13 cellular contexts compared by ENCODE assay signal in the genomic region with DNA sequence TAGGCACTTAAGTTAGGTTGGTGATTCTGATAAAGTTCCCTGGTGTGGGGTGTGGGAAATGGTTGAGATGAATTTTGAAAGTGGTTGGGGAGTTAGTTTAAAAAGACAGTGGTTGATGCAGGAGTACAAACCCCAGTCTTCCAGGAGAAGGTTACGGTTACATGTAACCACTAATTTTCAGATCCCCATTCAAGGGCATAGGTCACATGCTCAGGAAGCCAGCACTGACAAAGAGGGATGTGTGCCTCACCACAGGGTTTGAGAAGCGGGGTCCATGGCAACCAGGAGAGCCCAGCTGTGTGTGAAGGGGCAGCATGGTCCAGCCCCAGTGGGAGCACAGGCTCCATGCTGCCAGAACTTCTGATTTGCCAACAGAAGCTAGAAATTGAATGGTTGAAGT.
DNase-seq lines count a peak whose midpoint lies in the region; ATAC-seq and TF ChIP-seq lines count a peak whose summit lies in the region.
"Had no signal": no experiment of that assay in that cellular context is flagged by ENCODE, and none has a peak within 500 bp of the region (broad histone marks: within the 10 kb centered on the region; RNA-seq: fewer than 3 reads in every experiment).

No MANE protein-coding gene starts in this region.

- H3K4me1 ChIP-seq in left ventricle myocardium inferior = no peaks in the 10 kb centered on the region
- H3K4me1 ChIP-seq: upper lobe of left lung had no signal

- H3K27ac ChIP-seq in left ventricle myocardium inferior (replicated peaks) = no peak overlapping the region
- H3K27ac ChIP-seq in KOPT-K1 (ENCODE audit: low read depth, low read length, poor library complexity, severe bottlenecking) = peak overlapping the region; percentile 6
- H3K27ac ChIP-seq: upper lobe of left lung had no signal

- peaks cover 3% of the 10 kb centered on the region for H3K36me3 Mint-ChIP-seq in activated CD4-positive, alpha-beta memory T cell treated with anti-CD3 and anti-CD28 coated beads, Interleukin-2, amount 10 ng/mL, durations not matched to agents 7 days and 5 days (ENCODE audit: low read depth)
- H3K36me3 Mint-ChIP-seq in naive thymus-derived CD8-positive, alpha-beta T cell = no peaks in the 10 kb centered on the region
- H3K36me3 Mint-ChIP-seq: brain had no signal

- H3K9me3 Mint-ChIP-seq in activated CD4-positive, alpha-beta memory T cell treated with anti-CD3 and anti-CD28 coated beads, Interleukin-2, amount 10 ng/mL, durations not matched to agents 7 days and 5 days = peaks cover 7% of the 10 kb centered on the region
- no peaks in the 10 kb centered on the region for H3K9me3 Mint-ChIP-seq in naive thymus-derived CD8-positive, alpha-beta T cell
- H3K9me3 Mint-ChIP-seq: activated T-helper 2 cell treated with anti-CD3 and anti-CD28 coated beads, Interferon-gamma antibody, Interleukin-2, Interleukin-4, amounts not matched to agents 10 μg/mL and 5 μg/mL and 100 μg/mL, durations not matched to agents 14 hours and 24 hours and 36 hours had no signal

- no peak overlapping the region for H3K27ac Mint-ChIP-seq in activated CD4-positive, alpha-beta memory T cell treated with anti-CD3 and anti-CD28 coated beads, Interleukin-2, amount 10 ng/mL, durations not matched to agents 7 days and 5 days
- no peak overlapping the region for H3K27ac Mint-ChIP-seq in naive thymus-derived CD8-positive, alpha-beta T cell
- H3K27ac Mint-ChIP-seq: activated T-helper 2 cell treated with anti-CD3 and anti-CD28 coated beads, Interferon-gamma antibody, Interleukin-2, Interleukin-4, amounts not matched to agents 10 μg/mL and 5 μg/mL and 100 μg/mL, durations not matched to agents 14 hours and 24 hours and 36 hours; brain had no signal

- H3K4me1 Mint-ChIP-seq in activated CD4-positive, alpha-beta memory T cell treated with anti-CD3 and anti-CD28 coated beads, Interleukin-2, amount 10 ng/mL, durations not matched to agents 7 days and 5 days = peaks cover 6% of the 10 kb centered on the region
- peaks cover 0 to 4% (median 2%) of the 10 kb centered on the region in 4 donors for H3K4me1 Mint-ChIP-seq in naive thymus-derived CD8-positive, alpha-beta T cell
- H3K4me1 Mint-ChIP-seq: brain had no signal

- ATAC-seq in Right ventricle myocardium inferior (peak; percentile 28), HG02763 (IDR thresholded peaks at IDR 0.05; ENCODE audit: unreplicated experiment) (peak; percentile 52), GM18517 (IDR thresholded peaks at IDR 0.05; ENCODE audit: unreplicated experiment) (no peak)
- ATAC-seq in naive thymus-derived CD8-positive, alpha-beta T cell = no peak

- H3K4me3 Mint-ChIP-seq in activated CD4-positive, alpha-beta memory T cell treated with anti-CD3 and anti-CD28 coated beads, Interleukin-2, amount 10 ng/mL, durations not matched to agents 7 days and 5 days = no peak overlapping the region
- H3K4me3 Mint-ChIP-seq in naive thymus-derived CD8-positive, alpha-beta T cell = no peak overlapping the region
- H3K4me3 Mint-ChIP-seq: brain had no signal

- H3K36me3 ChIP-seq in left ventricle myocardium inferior (no peaks in the 10 kb centered on the region), KOPT-K1 (ENCODE audit: insufficient read depth, low read length) (no peaks in the 10 kb centered on the region)
- H3K36me3 ChIP-seq: upper lobe of left lung had no signal

- H3K9me3 ChIP-seq in left ventricle myocardium inferior (replicated peaks) = no peaks in the 10 kb centered on the region
- H3K9me3 ChIP-seq in KOPT-K1 (ENCODE audit: insufficient read depth, low read length, poor library complexity, severe bottlenecking) = no peaks in the 10 kb centered on the region
- H3K9me3 ChIP-seq: upper lobe of left lung had no signal

- CTCF ChIA-PET in activated CD4-positive, alpha-beta memory T cell treated with anti-CD3 and anti-CD28 coated beads, Interleukin-2, amount 10 ng/mL, durations not matched to agents 7 days and 5 days (lab: Charles Lee) = no interaction called here

- intact Hi-C loops in Right ventricle myocardium inferior (cut with DNase I) (no loop called here), left ventricle myocardium inferior (cut with micrococcal nuclease) (no loop called here)

- H3K27me3 Mint-ChIP-seq in activated CD4-positive, alpha-beta memory T cell treated with anti-CD3 and anti-CD28 coated beads, Interleukin-2, amount 10 ng/mL, durations not matched to agents 7 days and 5 days = no peaks in the 10 kb centered on the region
- peaks cover 0 to 3% (median 0%) of the 10 kb centered on the region in 5 donors for H3K27me3 Mint-ChIP-seq in naive thymus-derived CD8-positive, alpha-beta T cell

- DNase-seq in Right ventricle myocardium inferior (ENCODE audit: missing footprints) = no peak
- no peak for DNase-seq in left ventricle myocardium inferior
- DNase-seq in AML-193 (lab: John Stamatoyannopoulos, UW) = no peak
- no peak for DNase-seq in activated CD4-positive, alpha-beta memory T cell treated with anti-CD3 and anti-CD28 coated beads, Interleukin-2, amount 10 ng/mL, durations not matched to agents 7 days and 5 days
- no peak for DNase-seq in naive thymus-derived CD8-positive, alpha-beta T cell
- DNase-seq: NCI-H187 treated with DMSO at 0.1 percent for 48 hours, retina had no signal

- no peak for TF ChIP-seq CTCF in left ventricle myocardium inferior (IDR thresholded peaks at IDR 0.05; ENCODE audit: borderline replicate concordance)

- H3K27me3 ChIP-seq in left ventricle myocardium inferior (ENCODE audit: low read depth) = no peaks in the 10 kb centered on the region
- H3K27me3 ChIP-seq: upper lobe of left lung had no signal

- POLR2A ChIA-PET in activated CD4-positive, alpha-beta memory T cell treated with anti-CD3 and anti-CD28 coated beads, Interleukin-2, amount 10 ng/mL, durations not matched to agents 7 days and 5 days (lab: Charles Lee) = no interaction called here
- POLR2A ChIA-PET in naive thymus-derived CD8-positive, alpha-beta T cell (lab: Charles Lee) = no interaction called here

- no peak overlapping the region for H3K4me3 ChIP-seq in left ventricle myocardium inferior
- H3K4me3 ChIP-seq: upper lobe of left lung had no signal

Comparison
In these comparisons a context has a peak if more than half of its experiments do, and no peak if none do; other contexts are left out.
1. ATAC-seq: peak in Right ventricle myocardium inferior (single experiment) and HG02763 (single experiment); none in GM18517 (single experiment) and naive thymus-derived CD8-positive, alpha-beta T cell (0 of 2).